Comparison of ENCODE assay signal across 25 cellular contexts in genomic region chr1:221806236-221806635, GRCh38.
A peak's percentile ranks its signal among the peaks of the same experiment; 100 is the strongest.
DNase-seq lines count a peak whose midpoint lies in the region; ATAC-seq and TF ChIP-seq lines count a peak whose summit lies in the region.
"Had no signal": no experiment of that assay in that cellular context is flagged by ENCODE, and none has a peak within 500 bp of the region (broad histone marks: within the 10 kb centered on the region; RNA-seq: fewer than 3 reads in every experiment).

No MANE protein-coding gene starts in this region.

- no peaks in the 10 kb centered on the region for H4K20me1 ChIP-seq in BLaER1
- H4K20me1 ChIP-seq in GM23338 (replicated peaks; ENCODE audit: insufficient read depth) = no peaks in the 10 kb centered on the region

- H3K27me3 ChIP-seq in BLaER1 (no peaks in the 10 kb centered on the region), GM23338 (ENCODE audit: insufficient read depth) (no peaks in the 10 kb centered on the region)
- H3K27me3 ChIP-seq: SJSA1 had no signal

- DNase-seq in NAMALWA (ENCODE audit: low spot score) (peak; percentile 17), KBM-7 (no peak), NCI-H82 treated with DMSO at 0.1 percent for 48 hours (lab: John Stamatoyannopoulos, UW; ENCODE audit: unreplicated experiment) (no peak), GM23338 (ENCODE audit: low spot score) (no peak)
- DNase-seq in stimulated activated effector memory CD8-positive, alpha-beta T cell treated with anti-CD3 and anti-CD28 coated beads, Interleukin-12 subunit alpha, Interleukin-12 subunit beta, amount 100 ng/mL, for 72 hours (ENCODE audit: low spot score in 2 of 2) = no peak
- DNase-seq: Caco-2; CD4-positive, alpha-beta T cell; DMS 273 treated with DMSO at 0.1 percent for 48 hours; DMS79 treated with DMSO at 0.1 percent for 48 hours; GOT3; KG1; NCI-H1105; NCI-H146; NCI-H2029; NCI-H2227 treated with DMSO at 0.1 percent for 48 hours; NCI-H510A; NK-92 treated with Interleukin-12 subunit alpha and Interleukin-12 subunit beta, amount 100 ng/mL, for 24 hours had no signal

- H3K9me3 Mint-ChIP-seq in stimulated activated effector memory CD8-positive, alpha-beta T cell treated with anti-CD3 and anti-CD28 coated beads, Interleukin-12 subunit alpha, Interleukin-12 subunit beta, amount 100 ng/mL, for 72 hours = no peaks in the 10 kb centered on the region
- no peaks in the 10 kb centered on the region for H3K9me3 Mint-ChIP-seq in GM23338
- H3K9me3 Mint-ChIP-seq: CD4-positive, alpha-beta T cell had no signal

- no peak overlapping the region for H2AFZ ChIP-seq in GM23338

- H3K27me3 Mint-ChIP-seq in GM23338 (ENCODE audit: insufficient read depth, low read depth, poor library complexity) = peaks cover 5% of the 10 kb centered on the region
- H3K27me3 Mint-ChIP-seq: CD4-positive, alpha-beta T cell had no signal

- peaks cover 44% of the 10 kb centered on the region for H3K4me1 Mint-ChIP-seq in stimulated activated effector memory CD8-positive, alpha-beta T cell treated with anti-CD3 and anti-CD28 coated beads, Interleukin-12 subunit alpha, Interleukin-12 subunit beta, amount 100 ng/mL, for 72 hours
- peaks cover 4% of the 10 kb centered on the region; the same call in 1 of the 3 replicates for H3K4me1 Mint-ChIP-seq in GM23338

- no peak overlapping the region for H3K27ac Mint-ChIP-seq in stimulated activated effector memory CD8-positive, alpha-beta T cell treated with anti-CD3 and anti-CD28 coated beads, Interleukin-12 subunit alpha, Interleukin-12 subunit beta, amount 100 ng/mL, for 72 hours
- no peak overlapping the region for H3K27ac Mint-ChIP-seq in GM23338
- H3K27ac Mint-ChIP-seq: CD4-positive, alpha-beta T cell; T-helper 1 cell treated with Interleukin-12 subunit alpha and Interleukin-12 subunit beta and Interleukin-4 antibody, amounts not matched to agents 30 μg/mL and 1 μg/mL, for 36 hours had no signal

- no peak overlapping the region for H3K4me3 Mint-ChIP-seq in stimulated activated effector memory CD8-positive, alpha-beta T cell treated with anti-CD3 and anti-CD28 coated beads, Interleukin-12 subunit alpha, Interleukin-12 subunit beta, amount 100 ng/mL, for 72 hours
- H3K4me3 Mint-ChIP-seq in GM23338 = no peak overlapping the region
- H3K4me3 Mint-ChIP-seq: CD4-positive, alpha-beta T cell; T-helper 1 cell treated with Interleukin-12 subunit alpha and Interleukin-12 subunit beta and Interleukin-4 antibody, amounts not matched to agents 30 μg/mL and 1 μg/mL, for 36 hours had no signal

- TF ChIP-seq CTCF in GM23338 (conservative IDR thresholded peaks at IDR 0.05; ENCODE audit: low read depth in 2 of 2) = no peak

- H3K27ac ChIP-seq in BLaER1 (peak overlapping the region; percentile 16; the same call in 1 of the 2 replicates), GM23338 (ENCODE audit: low read depth) (no peak overlapping the region)
- H3K27ac ChIP-seq: HL-60, SJSA1 had no signal

- in situ Hi-C loops in KBM-7 (cut with MboI; ENCODE audit: low pct_unique_long_range_greater_than_20kb, low sequenced_read_pairs) = no loop called here

- no peaks in the 10 kb centered on the region for H3K36me3 Mint-ChIP-seq in stimulated activated effector memory CD8-positive, alpha-beta T cell treated with anti-CD3 and anti-CD28 coated beads, Interleukin-12 subunit alpha, Interleukin-12 subunit beta, amount 100 ng/mL, for 72 hours
- H3K36me3 Mint-ChIP-seq in GM23338 (ENCODE audit: low read depth) = no peaks in the 10 kb centered on the region

- no peaks in the 10 kb centered on the region for H3K79me2 ChIP-seq in GM23338 (replicated peaks; ENCODE audit: insufficient read depth)

- no peaks in the 10 kb centered on the region for H3K9me3 ChIP-seq in BLaER1
- H3K9me3 ChIP-seq: Caco-2, SJSA1 had no signal

- peak; percentile 39 for ATAC-seq in HG02610 (IDR thresholded peaks at IDR 0.05; ENCODE audit: unreplicated experiment)
- peak; percentile 51 for ATAC-seq in stimulated activated effector memory CD8-positive, alpha-beta T cell treated with anti-CD3 and anti-CD28 coated beads, Interleukin-12 subunit alpha, Interleukin-12 subunit beta, amount 100 ng/mL, for 72 hours
- no peak for ATAC-seq in GM23338
- ATAC-seq: HCT116, HepG2, Right ventricle myocardium inferior had no signal

- H3K4me2 ChIP-seq in BLaER1 (peak overlapping the region; percentile 67), GM23338 (no peak overlapping the region)

- H3F3A ChIP-seq in GM23338 (replicated peaks; ENCODE audit: low read depth) = no peaks in the 10 kb centered on the region

- H3K9me2 ChIP-seq in GM23338 (ENCODE audit: insufficient read depth) = 0 out of 2 replicates have a peak, but pooled peaks cover 2% of the 10 kb centered on the region

- H3K4me3 ChIP-seq in BLaER1 = no peak overlapping the region
- H3K4me3 ChIP-seq in GM23338 = no peak overlapping the region
- H3K4me3 ChIP-seq: SJSA1 had no signal

- H3K36me3 ChIP-seq in BLaER1 (no peaks in the 10 kb centered on the region), GM23338 (ENCODE audit: insufficient read depth) (no peaks in the 10 kb centered on the region)
- H3K36me3 ChIP-seq: SJSA1 had no signal

- no peak overlapping the region for H3K9ac ChIP-seq in BLaER1

- H3K4me1 ChIP-seq in BLaER1 (peaks cover 35% of the 10 kb centered on the region), GM23338 (ENCODE audit: insufficient read depth) (peaks cover 4% of the 10 kb centered on the region; the same call in 1 of the 2 replicates)
- H3K4me1 ChIP-seq: Caco-2 had no signal

TF ChIP-seq in GM23338, 12 proteins besides CTCF, POLR2A, EP300 and RAD21 (continues in another document):
- TF ChIP-seq NANOG (IDR thresholded peaks at IDR 0.05; ENCODE audit: borderline replicate concordance) (no peak), ZNF462 (CRISPR knock-in tag; IDR thresholded peaks at IDR 0.05) (no peak), CREB1 (CRISPR knock-in tag; IDR thresholded peaks at IDR 0.05; ENCODE audit: low read depth) (no peak), STAT1 (IDR thresholded peaks at IDR 0.05; ENCODE audit: unreplicated experiment) (no peak), EZH2phosphoT487 (IDR thresholded peaks at IDR 0.05; ENCODE audit: unreplicated experiment) (no peak), JUNB (IDR thresholded peaks at IDR 0.05; ENCODE audit: unreplicated experiment) (no peak), ZNF114 (CRISPR knock-in tag; IDR thresholded peaks at IDR 0.05) (no peak), POLR2AphosphoS5 (IDR thresholded peaks at IDR 0.05; ENCODE audit: low read depth) (no peak), ZNF331 (CRISPR knock-in tag; IDR thresholded peaks at IDR 0.05; ENCODE audit: low read depth) (no peak), EZH2 (IDR thresholded peaks at IDR 0.05; ENCODE audit: low read depth, unreplicated experiment) (no peak)
